In the genomic region with DNA sequence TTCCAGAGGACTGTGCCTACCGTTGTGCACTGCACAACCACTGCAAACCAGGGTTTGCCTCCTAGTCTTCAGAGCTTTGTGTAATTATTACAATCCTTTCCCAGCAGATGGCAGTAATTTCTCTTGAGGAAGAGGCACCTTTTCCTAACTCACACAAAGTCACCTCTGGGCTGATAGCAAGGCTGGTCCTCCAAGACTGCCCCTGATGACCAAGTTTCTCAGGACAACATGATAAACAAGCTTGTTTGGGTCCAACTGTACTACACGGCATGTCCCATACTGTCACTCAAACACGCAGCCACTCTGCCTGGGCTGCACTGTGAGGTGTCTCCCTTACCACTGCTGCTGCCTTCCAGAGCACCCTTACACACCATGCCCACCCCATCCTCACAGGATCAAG, we compare ENCODE assay signal across 8 cellular contexts. TPM values are rescaled to one million over a fixed set of nuclear protein-coding genes. Genes with fewer than 3 reads are reported as not detected.
DNase-seq lines count a peak whose midpoint lies in the region; ATAC-seq and TF ChIP-seq lines count a peak whose summit lies in the region.

No MANE protein-coding gene starts in this region.

- peaks cover 6% of the 10 kb centered on the region for H3K27me3 Mint-ChIP-seq in activated T-cell treated with anti-CD3 and anti-CD28 coated beads, Interleukin-2, amount 50 U/mL, for 72 hours (ENCODE audit: low read depth)
- peaks cover 12% of the 10 kb centered on the region for H3K27me3 Mint-ChIP-seq in activated T-cell treated with anti-CD3 and anti-CD28 coated beads, Interleukin-2, amount 50 U/mL, for 4 hours (ENCODE audit: low read depth)
- no peaks in the 10 kb centered on the region for H3K27me3 Mint-ChIP-seq in type B pancreatic cell

- DNase-seq in activated T-cell treated with anti-CD3 and anti-CD28 coated beads, Interleukin-2, amount 50 U/mL, for 72 hours = no peak
- DNase-seq in activated T-cell treated with anti-CD3 and anti-CD28 coated beads, Interleukin-2, amount 50 U/mL, for 4 hours = no peak
- DNase-seq in NCI-H2171 (lab: John Stamatoyannopoulos, UW) = peak; percentile 28
- peak; percentile 23 for DNase-seq in amniotic stem cell (lab: John Stamatoyannopoulos, UW)
- peak; percentile 60 for DNase-seq in islet precursor cell
- no peak for DNase-seq in type B pancreatic cell (ENCODE audit: extremely low spot score, unreplicated experiment)

- no peak overlapping the region for H3K4me3 Mint-ChIP-seq in activated T-cell treated with anti-CD3 and anti-CD28 coated beads, Interleukin-2, amount 50 U/mL, for 72 hours
- H3K4me3 Mint-ChIP-seq in activated T-cell treated with anti-CD3 and anti-CD28 coated beads, Interleukin-2, amount 50 U/mL, for 4 hours = no peak overlapping the region
- no peak overlapping the region for H3K4me3 Mint-ChIP-seq in type B pancreatic cell

- ATAC-seq in activated T-cell treated with anti-CD3 and anti-CD28 coated beads, Interleukin-2, amount 50 U/mL, for 72 hours (replicated peaks in 1 of 2) = peak; percentile 36 to 42
- no peak for ATAC-seq in activated T-cell treated with anti-CD3 and anti-CD28 coated beads, Interleukin-2, amount 50 U/mL, for 4 hours
- ATAC-seq in HG02610 (IDR thresholded peaks at IDR 0.05; ENCODE audit: unreplicated experiment) (peak; percentile 80), GM21529 (IDR thresholded peaks at IDR 0.05; ENCODE audit: unreplicated experiment) (no peak)

- H3K9me3 Mint-ChIP-seq in activated T-cell treated with anti-CD3 and anti-CD28 coated beads, Interleukin-2, amount 50 U/mL, for 72 hours = no peaks in the 10 kb centered on the region
- no peaks in the 10 kb centered on the region for H3K9me3 Mint-ChIP-seq in activated T-cell treated with anti-CD3 and anti-CD28 coated beads, Interleukin-2, amount 50 U/mL, for 4 hours
- no peaks in the 10 kb centered on the region for H3K9me3 Mint-ChIP-seq in type B pancreatic cell

- H3K36me3 Mint-ChIP-seq in activated T-cell treated with anti-CD3 and anti-CD28 coated beads, Interleukin-2, amount 50 U/mL, for 72 hours (ENCODE audit: insufficient read depth in 2 of 2) = no peaks in the 10 kb centered on the region
- no peaks in the 10 kb centered on the region for H3K36me3 Mint-ChIP-seq in activated T-cell treated with anti-CD3 and anti-CD28 coated beads, Interleukin-2, amount 50 U/mL, for 4 hours (ENCODE audit: insufficient read depth)
- peaks cover 13% of the 10 kb centered on the region for H3K36me3 Mint-ChIP-seq in type B pancreatic cell

- H3K27ac Mint-ChIP-seq in activated T-cell treated with anti-CD3 and anti-CD28 coated beads, Interleukin-2, amount 50 U/mL, for 72 hours = no peak overlapping the region
- H3K27ac Mint-ChIP-seq in type B pancreatic cell = no peak overlapping the region

- peak; percentile 73 for TF ChIP-seq CTCF in type B pancreatic cell (conservative IDR thresholded peaks at IDR 0.05)

- peaks cover 5% of the 10 kb centered on the region for H3K4me1 Mint-ChIP-seq in activated T-cell treated with anti-CD3 and anti-CD28 coated beads, Interleukin-2, amount 50 U/mL, for 72 hours (ENCODE audit: low read depth)
- H3K4me1 Mint-ChIP-seq in activated T-cell treated with anti-CD3 and anti-CD28 coated beads, Interleukin-2, amount 50 U/mL, for 4 hours (ENCODE audit: low read depth) = peaks cover 1% of the 10 kb centered on the region
- H3K4me1 Mint-ChIP-seq in type B pancreatic cell (ENCODE audit: unreplicated experiment) = no peaks in the 10 kb centered on the region

RNA-seq across cellular contexts. Expression of a gene that starts 39.3 kb away (rescaled TPM):
- 10 to 100 TPM; 13.9 to 20.2 TPM for total RNA-seq in activated T-cell treated with anti-CD3 and anti-CD28 coated beads, Interleukin-2, amount 50 U/mL, for 72 hours
- 10 to 100 TPM in 2 of 3 donors, 1 to 10 TPM in 1; 9.7 to 10.8 (median 10.4) TPM for total RNA-seq in activated T-cell treated with anti-CD3 and anti-CD28 coated beads, Interleukin-2, amount 50 U/mL, for 4 hours
- 7.8 and 10.5 TPM in 2 replicates for total RNA-seq in type B pancreatic cell (ENCODE audit: low replicate concordance)

Comparison
In these comparisons a context has a peak if more than half of its experiments do, and no peak if none do; other contexts are left out.
1. ATAC-seq: peak in activated T-cell treated with anti-CD3 and anti-CD28 coated beads, Interleukin-2, amount 50 U/mL, for 72 hours (2 of 2) and HG02610 (single experiment); none in activated T-cell treated with anti-CD3 and anti-CD28 coated beads, Interleukin-2, amount 50 U/mL, for 4 hours (0 of 2) and GM21529 (single experiment).
2. DNase-seq: peak in NCI-H2171 (single experiment), amniotic stem cell (single experiment) and islet precursor cell (single experiment); none in activated T-cell treated with anti-CD3 and anti-CD28 coated beads, Interleukin-2, amount 50 U/mL, for 72 hours (0 of 2), activated T-cell treated with anti-CD3 and anti-CD28 coated beads, Interleukin-2, amount 50 U/mL, for 4 hours (single experiment) and type B pancreatic cell (single experiment).